26 cellular contexts compared by ENCODE assay signal in genomic region chr19:30120860-30121484, GRCh38.
"Had no signal": no experiment of that assay in that cellular context is flagged by ENCODE, and none has a peak within 500 bp of the region (broad histone marks: within the 10 kb centered on the region; RNA-seq: fewer than 3 reads in every experiment).

No MANE protein-coding gene starts in this region.

- H3K36me3 ChIP-seq: esophagus squamous epithelium, gastrocnemius medialis, heart right ventricle, left lung, lower lobe of right lung had no signal

- H3K4me1 Mint-ChIP-seq: mesothelial cell of epicardium had no signal

- H3K27me3 ChIP-seq: gastrocnemius medialis had no signal

- DNase-seq: dermis blood vessel endothelial cell; effector CD4-positive, alpha-beta T cell; effector memory CD4-positive, alpha-beta T cell; esophagus squamous epithelium; foreskin fibroblast; foreskin melanocyte; gastrocnemius medialis; glutamatergic neuron; head of caudate nucleus; heart right ventricle; hippocampal formation; left cardiac atrium; left lung; left ventricle myocardium superior; lower lobe of right lung; mesenchymal stem cell; mucosa of descending colon; naive B cell had no signal

- H3K36me3 Mint-ChIP-seq: mesothelial cell of epicardium, naive B cell had no signal

- H3K4me3 Mint-ChIP-seq: mesothelial cell of epicardium had no signal

- H3K4me3 ChIP-seq: coronary artery, dorsolateral prefrontal cortex, esophagus squamous epithelium, gastrocnemius medialis, heart right ventricle, left lung, lower lobe of right lung, mucosa of descending colon had no signal

- FAIRE-seq: colon, endothelial cell of umbilical vein, islet of Langerhans, keratinocyte had no signal

- H3K27ac ChIP-seq: coronary artery, dorsolateral prefrontal cortex, esophagus squamous epithelium, gastrocnemius medialis, heart right ventricle, left lung, lower lobe of right lung had no signal

- H3K27ac Mint-ChIP-seq: mesothelial cell of epicardium, naive B cell had no signal

- H3K4me1 ChIP-seq: esophagus squamous epithelium, gastrocnemius medialis, heart right ventricle, left lung, lower lobe of right lung had no signal

- H3K9me3 Mint-ChIP-seq: mesothelial cell of epicardium had no signal

- H3K9me3 ChIP-seq: esophagus squamous epithelium, gastrocnemius medialis, heart right ventricle, left lung, lower lobe of right lung, mucosa of descending colon had no signal

- ATAC-seq: esophagus mucosa, gastrocnemius medialis, heart right ventricle, left cardiac atrium, left lung, left ventricle myocardium superior, lower lobe of right lung, mucosa of descending colon had no signal
